Comparison of ENCODE assay signal across 1 cellular context in genomic region chr5:6788956-6789649, GRCh38.
TF ChIP-seq lines count a peak whose summit lies in the region.

No MANE protein-coding gene starts in this region.

TF ChIP-seq in SK-N-SH, 30 proteins besides CTCF, POLR2A, EP300 and RAD21 (continued from another document):
- TF ChIP-seq, protein P1, sequence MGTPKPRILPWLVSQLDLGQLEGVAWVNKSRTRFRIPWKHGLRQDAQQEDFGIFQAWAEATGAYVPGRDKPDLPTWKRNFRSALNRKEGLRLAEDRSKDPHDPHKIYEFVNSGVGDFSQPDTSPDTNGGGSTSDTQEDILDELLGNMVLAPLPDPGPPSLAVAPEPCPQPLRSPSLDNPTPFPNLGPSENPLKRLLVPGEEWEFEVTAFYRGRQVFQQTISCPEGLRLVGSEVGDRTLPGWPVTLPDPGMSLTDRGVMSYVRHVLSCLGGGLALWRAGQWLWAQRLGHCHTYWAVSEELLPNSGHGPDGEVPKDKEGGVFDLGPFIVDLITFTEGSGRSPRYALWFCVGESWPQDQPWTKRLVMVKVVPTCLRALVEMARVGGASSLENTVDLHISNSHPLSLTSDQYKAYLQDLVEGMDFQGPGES (IDR thresholded peaks at IDR 0.05; ENCODE audit: low read depth, low read length) = no peak
- TF ChIP-seq REST (IDR thresholded peaks at IDR 0.05; ENCODE audit: low read depth, low read length) (no peak), FOXM1 (IDR thresholded peaks at IDR 0.05; ENCODE audit: low read depth) (no peak), TCF12 (IDR thresholded peaks at IDR 0.05) (no peak), FOXJ3 (CRISPR knock-in tag; IDR thresholded peaks at IDR 0.05) (no peak), MEF2A (IDR thresholded peaks at IDR 0.05; ENCODE audit: borderline replicate concordance, low read depth) (no peak)
TF ChIP-seq in SK-N-SH: peak in this region for 0.
